In the genomic region with DNA sequence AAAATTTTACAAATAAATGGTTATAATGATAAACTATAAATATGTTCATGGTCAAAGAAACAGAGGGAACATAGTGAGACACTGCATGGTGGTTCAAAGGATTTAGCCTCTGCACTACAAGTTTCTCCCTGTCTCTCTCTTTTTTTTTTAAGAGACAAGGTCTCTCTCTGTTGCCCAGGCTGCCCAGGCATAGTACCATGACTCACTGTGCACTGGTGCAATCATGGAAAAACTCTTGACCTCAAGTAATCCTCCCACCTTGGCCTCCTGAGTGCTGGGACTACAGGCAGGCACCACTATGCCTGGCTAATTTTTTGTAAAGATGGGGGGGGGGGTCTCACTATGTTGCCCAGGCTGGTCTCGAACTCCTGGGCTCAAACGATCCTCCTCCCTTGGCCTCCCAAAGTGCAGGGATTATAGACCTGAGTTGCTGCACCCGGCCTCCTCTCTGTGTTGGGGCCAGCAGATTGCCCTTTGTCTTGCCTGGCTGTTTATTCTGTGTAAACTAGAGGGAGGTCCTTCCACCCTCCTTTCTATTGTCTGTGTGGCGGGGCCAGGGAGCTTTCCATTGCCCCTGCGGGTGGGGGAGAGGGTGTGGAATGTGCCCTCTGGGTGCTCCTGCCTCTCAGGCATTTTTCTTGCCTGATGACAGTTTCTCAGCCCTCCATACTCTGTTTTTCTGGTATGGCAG, we compare ENCODE assay signal across 12 cellular contexts. TPM values are rescaled to one million over a fixed set of nuclear protein-coding genes. Genes with fewer than 3 reads are reported as not detected.
DNase-seq lines count a peak whose midpoint lies in the region; ATAC-seq, FAIRE-seq and TF ChIP-seq lines count a peak whose summit lies in the region.
"Had no signal": no experiment of that assay in that cellular context is flagged by ENCODE, and none has a peak within 500 bp of the region (broad histone marks: within the 10 kb centered on the region; RNA-seq: fewer than 3 reads in every experiment).

No MANE protein-coding gene starts in this region.

- CTCF ChIA-PET in HepG2 (lab: Yijun Ruan, JAX; ENCODE audit: low intra/inter-chr PET ratio, low total read pairs) = no interaction called here

- peak; percentile 88 for ATAC-seq in HepG2
- ATAC-seq: right cardiac atrium; stimulated activated memory B cell treated with anti-CD40 and anti-IgM and Interleukin-4, amounts not matched to agents 10 μg/mL and 1 μg/mL and 100 μg/mL, for 72 hours had no signal

- DNase-seq in Caki2 (ENCODE audit: low read depth) = peak; percentile 82
- DNase-seq in LHCN-M2 (ENCODE audit: low read depth) = peak; percentile 43
- peak; percentile 18 for DNase-seq in brain microvascular endothelial cell
- peak; percentile 67 for DNase-seq in HepG2 (ENCODE audit: low spot score)
- DNase-seq in activated CD4-positive, CD25-positive, alpha-beta regulatory T cell (lab: John Stamatoyannopoulos, UW) = no peak
- no peak for DNase-seq in SKM-1 (lab: John Stamatoyannopoulos, UW; ENCODE audit: unreplicated experiment)
- DNase-seq in SHP77 treated with DMSO at 0.1 percent for 48 hours (lab: John Stamatoyannopoulos, UW) = no peak
- no peak for DNase-seq in NK-92 (lab: John Stamatoyannopoulos, UW; ENCODE audit: unreplicated experiment)
- DNase-seq: DND-41, NCI-H2171 treated with DMSO at 0.1 percent for 48 hours, right cardiac atrium had no signal

- POLR2A ChIA-PET in HepG2 (lab: Yijun Ruan, JAX) = interaction anchor here (1.0 kb wide), 1 partner anchor 22 kb away, joined by 5 read pairs; a partner anchor contains a TSS

- intact Hi-C loops in HepG2 (cut with micrococcal nuclease; ENCODE audit: unreplicated experiment) = no loop called here

- peaks cover 11% of the 10 kb centered on the region for H3K79me2 ChIP-seq in HepG2 (ENCODE audit: insufficient read depth, low read length)

- no peaks in the 10 kb centered on the region for H3K27me3 ChIP-seq in brain microvascular endothelial cell (replicated peaks)
- no peaks in the 10 kb centered on the region for H3K27me3 ChIP-seq in HepG2 (ENCODE audit: control insufficient read depth in 1 of 2, insufficient read depth in 2 of 2, low read length in 2 of 2)

- H3K9me3 ChIP-seq in HepG2 (ENCODE audit: low read length) = no peaks in the 10 kb centered on the region

- H3K4me3 ChIP-seq in brain microvascular endothelial cell (ENCODE audit: low read depth, low read length) (no peak overlapping the region), HepG2 (replicated peaks in 1 of 3; ENCODE audit: insufficient read depth in 1 of 3, low read depth in 2 of 3, low read length in 3 of 3) (no peak overlapping the region)

- no peak for TF ChIP-seq RAD21 in HepG2 (CRISPR knock-in tag; IDR thresholded peaks at IDR 0.05)

- H4K20me1 ChIP-seq in HepG2 (ENCODE audit: insufficient read depth, low read length) = no peaks in the 10 kb centered on the region

- in situ Hi-C loops in Caki2 (cut with HindIII; ENCODE audit: low pct_unique_long_range_greater_than_20kb, low sequenced_read_pairs) (no loop called here), brain microvascular endothelial cell (cut with HindIII; ENCODE audit: low pct_ligation_motif_present, low sequenced_read_pairs) (no loop called here), HepG2 (cut with HindIII; ENCODE audit: extremely low pct_ligation_motif_present, low pct_unique_long_range_greater_than_20kb) (no loop called here)

- H3K27ac ChIP-seq in brain microvascular endothelial cell = peak overlapping the region; percentile 15
- peak overlapping the region; percentile 35 for H3K27ac ChIP-seq in HepG2 (ENCODE audit: extremely low read length, insufficient read depth, low read length)

- H3K4me2 ChIP-seq in HepG2 (ENCODE audit: low read depth, low read length) = no peak overlapping the region

- TF ChIP-seq EP300 in HepG2 (IDR thresholded peaks at IDR 0.05; ENCODE audit: low read depth in 2 of 2, low read length in 2 of 2) (no peak), HepG2 (CRISPR knock-in tag; IDR thresholded peaks at IDR 0.05; ENCODE audit: borderline replicate concordance) (no peak)

- BruUV-seq in HepG2 (replicated peaks; lab: Mats Ljungman, UMichigan) = no TSS peak

- H3K36me3 ChIP-seq in brain microvascular endothelial cell (replicated peaks) (peaks cover 3% of the 10 kb centered on the region), HepG2 (replicated peaks in 1 of 2; ENCODE audit: control insufficient read depth in 1 of 2, insufficient read depth in 2 of 2, low read length in 2 of 2) (peaks cover 3 to 55% of the 10 kb centered on the region in 2 experiments; a peak in 4 of 5 replicates)

- TF ChIP-seq CTCF in brain microvascular endothelial cell (IDR thresholded peaks at IDR 0.05; ENCODE audit: low read depth, low read length, missing control alignments) = no peak
- no peak for TF ChIP-seq CTCF in HepG2 (CRISPR knock-in tag; IDR thresholded peaks at IDR 0.05)

- WGBS in HepG2 (ENCODE audit: low lambda C conversion rate) = 83% methylated on average over 1 of the region's 5 CpGs

- H3K9ac ChIP-seq in HepG2 (ENCODE audit: insufficient read depth, low read depth, low read length) = peak overlapping the region; percentile 15; the same call in 1 of the 2 replicates

- H2AFZ ChIP-seq in HepG2 (ENCODE audit: low read length) = no peak overlapping the region

- FAIRE-seq in HepG2 (lab: Jason Lieb, UNC) = no peak

- H3K4me1 ChIP-seq in HepG2 (ENCODE audit: insufficient read depth, low read length) = peaks cover 14% of the 10 kb centered on the region

- no peak for TF ChIP-seq POLR2A in HepG2 (IDR thresholded peaks at IDR 0.05; ENCODE audit: insufficient read depth in 1 of 2, low read depth in 2 of 2, low read length in 2 of 2)

TF ChIP-seq in HepG2, 621 proteins besides CTCF, POLR2A, EP300 and RAD21 (continues in another document):
- TF ChIP-seq ZNF337 (CRISPR knock-in tag; IDR thresholded peaks at IDR 0.05; ENCODE audit: borderline replicate concordance, low read depth) (no peak), HNRNPUL1 (IDR thresholded peaks at IDR 0.05; ENCODE audit: low read depth, low read length) (no peak), POGZ (CRISPR knock-in tag; IDR thresholded peaks at IDR 0.05) (peak; percentile 38; the same call in 1 of the 2 replicates)

RNA-seq across cellular contexts. Expression of a gene that starts 22.1 kb away (rescaled TPM):
- total RNA-seq in Caki2 (2014; rRNA removed; shearing (Covaris generic); ENCODE audit: low replicate concordance) = 26.7 and 28.6 TPM in 2 replicates
- total RNA-seq in LHCN-M2 (2014; rRNA removed) (68.9 and 82.1 TPM in 2 replicates), HepG2 (2016; rRNA removed; fragmentation: Illumina TruSeq; extraction: Trizol) (106 and 186 TPM in 2 replicates)
- polyA plus RNA-seq in LHCN-M2 (2012) = 88.3 TPM
- 27.7 and 41.1 TPM in 2 replicates for total RNA-seq in HepG2 (2016; cell fraction: cytosol; rRNA removed; fragmentation: Illumina TruSeq; extraction: Trizol; ENCODE audit: low read depth)
- 106 and 176 TPM in 2 replicates for total RNA-seq in HepG2 (2016; cell fraction: insoluble cytoplasmic fraction; rRNA removed; fragmentation: Illumina TruSeq; extraction: Trizol)
- total RNA-seq in HepG2 (2016; cell fraction: membrane; rRNA removed; fragmentation: Illumina TruSeq; extraction: Trizol) = 37.7 and 38.9 TPM in 2 replicates
- total RNA-seq in HepG2 (2016; cell fraction: nucleus; rRNA removed; fragmentation: Illumina TruSeq; extraction: Trizol) = 117 and 125 TPM in 2 replicates
- polyA plus RNA-seq in HepG2 (2011; rRNA removed) = 31.0 and 33.6 TPM in 2 replicates
- polyA plus RNA-seq in HepG2 (2011; cell fraction: cytosol; rRNA removed) = 24.6 and 25.3 TPM in 2 replicates
- polyA plus RNA-seq in HepG2 (2011; cell fraction: nucleus; rRNA removed) = 36.7 and 38.0 TPM in 2 replicates
- polyA plus RNA-seq in HepG2 (2012) = 65.7 and 92.6 TPM in 2 replicates
- 15.0 and 19.1 TPM in 2 replicates for polyA plus RNA-seq in HepG2 (2016; cell fraction: cytosol; fragmentation: Illumina TruSeq; extraction: Trizol; ENCODE audit: low read depth)
- 175 and 178 TPM in 2 replicates for polyA plus RNA-seq in HepG2 (2016; cell fraction: insoluble cytoplasmic fraction; fragmentation: Illumina TruSeq; extraction: Trizol; ENCODE audit: low read depth)
- polyA plus RNA-seq in HepG2 (2016; cell fraction: membrane; fragmentation: Illumina TruSeq; extraction: Trizol; ENCODE audit: low read depth) = 28.8 and 31.3 TPM in 2 replicates
- polyA plus RNA-seq in HepG2 (2016; cell fraction: nucleus; fragmentation: Illumina TruSeq; extraction: Trizol; ENCODE audit: insufficient read depth, low read depth) = 154 and 168 TPM in 2 replicates
- polyA minus RNA-seq in HepG2 (2011; rRNA and poly(A)+ RNA removed; ENCODE audit: low replicate concordance) = 55.0 and 195 TPM in 2 replicates
- polyA minus RNA-seq in HepG2 (2011; cell fraction: cytosol; rRNA and poly(A)+ RNA removed) = 51.5 and 63.7 TPM in 2 replicates
- polyA minus RNA-seq in HepG2 (2011; cell fraction: nucleus; rRNA and poly(A)+ RNA removed) = 76.7 and 120 TPM in 2 replicates

RNA-seq across cellular contexts. Expression of a gene that starts 55.1 kb away (rescaled TPM):
- 0.87 and 1.3 TPM in 2 replicates for total RNA-seq in Caki2 (2014; rRNA removed; shearing (Covaris generic); ENCODE audit: low replicate concordance)
- total RNA-seq in LHCN-M2 (2014; rRNA removed) (0.13 and 0.40 TPM in 2 replicates), HepG2 (2016; rRNA removed; fragmentation: Illumina TruSeq; extraction: Trizol) (1.5 and 2.1 TPM in 2 replicates)
- 0.36 TPM for polyA plus RNA-seq in LHCN-M2 (2012)
- total RNA-seq in HepG2 (2016; cell fraction: cytosol; rRNA removed; fragmentation: Illumina TruSeq; extraction: Trizol; ENCODE audit: low read depth) = 0.10 and 0.18 TPM in 2 replicates
- total RNA-seq in HepG2 (2016; cell fraction: insoluble cytoplasmic fraction; rRNA removed; fragmentation: Illumina TruSeq; extraction: Trizol) = 1.4 and 1.9 TPM in 2 replicates
- total RNA-seq in HepG2 (2016; cell fraction: membrane; rRNA removed; fragmentation: Illumina TruSeq; extraction: Trizol) = 0.86 and 0.99 TPM in 2 replicates
- 2.1 TPM in 2 replicates for total RNA-seq in HepG2 (2016; cell fraction: nucleus; rRNA removed; fragmentation: Illumina TruSeq; extraction: Trizol)
- polyA plus RNA-seq in HepG2 (2011; rRNA removed) = 0.13 and 0.18 TPM in 2 replicates
- 0.08 and 0.12 TPM in 2 replicates for polyA plus RNA-seq in HepG2 (2011; cell fraction: cytosol; rRNA removed)
- polyA plus RNA-seq in HepG2 (2011; cell fraction: nucleus; rRNA removed) = 0.05 and 0.12 TPM in 2 replicates
- polyA plus RNA-seq in HepG2 (2012) = 0.13 and 0.47 TPM in 2 replicates
- polyA plus RNA-seq in HepG2 (2016; cell fraction: cytosol; fragmentation: Illumina TruSeq; extraction: Trizol; ENCODE audit: low read depth) = 0.11 TPM in 2 replicates
- 1.3 and 1.5 TPM in 2 replicates for polyA plus RNA-seq in HepG2 (2016; cell fraction: insoluble cytoplasmic fraction; fragmentation: Illumina TruSeq; extraction: Trizol; ENCODE audit: low read depth)
- 0.46 and 0.49 TPM in 2 replicates for polyA plus RNA-seq in HepG2 (2016; cell fraction: membrane; fragmentation: Illumina TruSeq; extraction: Trizol; ENCODE audit: low read depth)
- 1.1 and 1.2 TPM in 2 replicates for polyA plus RNA-seq in HepG2 (2016; cell fraction: nucleus; fragmentation: Illumina TruSeq; extraction: Trizol; ENCODE audit: insufficient read depth, low read depth)
- 0.12 and 0.82 TPM in 2 replicates for polyA minus RNA-seq in HepG2 (2011; rRNA and poly(A)+ RNA removed; ENCODE audit: low replicate concordance)
- polyA minus RNA-seq in HepG2 (2011; cell fraction: cytosol; rRNA and poly(A)+ RNA removed) = 0.30 and 0.35 TPM in 2 replicates
- 0.90 and 1.6 TPM in 2 replicates for polyA minus RNA-seq in HepG2 (2011; cell fraction: nucleus; rRNA and poly(A)+ RNA removed)

Comparison
In these comparisons a context has a peak if more than half of its experiments do, and no peak if none do; other contexts are left out.
1. DNase-seq: peak in Caki2 (single experiment), LHCN-M2 (single experiment), brain microvascular endothelial cell (single experiment) and HepG2 (single experiment); none in activated CD4-positive, CD25-positive, alpha-beta regulatory T cell (0 of 4), SKM-1 (single experiment), SHP77 treated with DMSO at 0.1 percent for 48 hours (single experiment) and NK-92 (single experiment).